ENCODE assay signal across 9 cellular contexts in the genomic region with DNA sequence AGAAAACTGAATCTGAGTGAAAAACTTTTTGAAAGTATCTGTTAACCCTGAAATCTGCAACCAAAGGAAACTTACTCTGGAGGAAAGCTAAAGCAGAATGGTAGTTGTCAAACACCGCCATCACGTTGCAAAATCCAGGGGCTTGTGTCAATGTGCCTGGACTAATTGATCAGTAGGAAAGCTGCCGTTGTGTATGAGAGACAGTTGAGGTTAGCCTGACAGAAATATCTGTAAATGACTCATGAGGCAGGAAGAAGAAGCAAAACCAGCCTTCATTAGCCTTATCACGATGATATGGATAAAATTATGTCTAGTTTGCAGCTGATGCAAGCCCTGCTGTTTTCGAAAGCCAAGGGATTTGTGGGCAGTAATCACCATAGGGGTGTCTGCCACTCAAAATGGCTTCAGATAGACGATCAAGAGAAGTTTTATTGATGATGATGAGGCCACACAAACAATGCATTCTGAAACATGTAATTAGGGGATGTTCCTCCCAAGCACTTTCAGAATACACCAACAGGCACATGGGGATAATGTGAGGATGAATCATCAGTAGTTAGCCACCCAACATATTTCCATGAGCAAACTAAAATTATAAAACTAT. TPM values are rescaled to one million over a fixed set of nuclear protein-coding genes. Genes with fewer than 3 reads are reported as not detected.
DNase-seq lines count a peak whose midpoint lies in the region; ATAC-seq lines count a peak whose summit lies in the region.
"Had no signal": no experiment of that assay in that cellular context is flagged by ENCODE, and none has a peak within 500 bp of the region (broad histone marks: within the 10 kb centered on the region; RNA-seq: fewer than 3 reads in every experiment).

No MANE protein-coding gene starts in this region.

- DNase-seq in Caki2 (ENCODE audit: low read depth) (peak; percentile 72), NCI-H2227 treated with DMSO at 0.1 percent for 48 hours (lab: John Stamatoyannopoulos, UW) (peak; percentile 68), adipocyte (ENCODE audit: low read depth) (peak; percentile 33), NCI-H526 treated with DMSO at 0.1 percent for 48 hours (lab: John Stamatoyannopoulos, UW) (no peak), SJCRH30 (no peak), hippocampal formation (lab: John Stamatoyannopoulos, UW) (no peak), NCI-H146 treated with DMSO at 0.1 percent for 48 hours (lab: John Stamatoyannopoulos, UW; ENCODE audit: unreplicated experiment) (no peak)
- DNase-seq in natural killer cell treated with Interleukin-12 subunit alpha and Interleukin-12 subunit beta and Interleukin-15 and Interleukin-18, amount 100 ng/mL, for 72 hours (ENCODE audit: low spot score), result no peak

- in situ Hi-C loops in Caki2 (cut with HindIII; ENCODE audit: low pct_unique_long_range_greater_than_20kb, low sequenced_read_pairs), result no loop called here

- peak overlapping the region; percentile 89 to 90 for H3K27ac Mint-ChIP-seq in natural killer cell treated with Interleukin-12 subunit alpha and Interleukin-12 subunit beta and Interleukin-15 and Interleukin-18, amount 100 ng/mL, for 72 hours

- H3K4me3 ChIP-seq in adipocyte (ENCODE audit: low read length) (no peak overlapping the region), SJCRH30 (no peak overlapping the region)

- H3K9me3 ChIP-seq in adipocyte (ENCODE audit: control insufficient read depth, low read length), result no peaks in the 10 kb centered on the region
- no peaks in the 10 kb centered on the region for H3K9me3 ChIP-seq in SJCRH30 (replicated peaks)

- H3K27me3 Mint-ChIP-seq in natural killer cell treated with Interleukin-12 subunit alpha and Interleukin-12 subunit beta and Interleukin-15 and Interleukin-18, amount 100 ng/mL, for 72 hours, result no peaks in the 10 kb centered on the region

- H3K27me3 ChIP-seq in adipocyte (replicated peaks; ENCODE audit: control insufficient read depth, insufficient read depth, low read length) (no peaks in the 10 kb centered on the region), SJCRH30 (no peaks in the 10 kb centered on the region; the same call in 1 of the 2 replicates)

- H3K36me3 ChIP-seq in adipocyte (ENCODE audit: control insufficient read depth, insufficient read depth, low read length, severe bottlenecking) (no peaks in the 10 kb centered on the region), SJCRH30 (no peaks in the 10 kb centered on the region)

- no peak overlapping the region for H3K9ac ChIP-seq in adipocyte (ENCODE audit: low read length)

- H3K27ac ChIP-seq in SJCRH30, result no peak overlapping the region

- H3K4me3 Mint-ChIP-seq in natural killer cell treated with Interleukin-12 subunit alpha and Interleukin-12 subunit beta and Interleukin-15 and Interleukin-18, amount 100 ng/mL, for 72 hours, result peak overlapping the region; percentile 73

- no peaks in the 10 kb centered on the region for H3K9me3 Mint-ChIP-seq in natural killer cell treated with Interleukin-12 subunit alpha and Interleukin-12 subunit beta and Interleukin-15 and Interleukin-18, amount 100 ng/mL, for 72 hours

- H3K4me1 Mint-ChIP-seq in natural killer cell treated with Interleukin-12 subunit alpha and Interleukin-12 subunit beta and Interleukin-15 and Interleukin-18, amount 100 ng/mL, for 72 hours (ENCODE audit: low read depth in 2 of 2), result peaks cover 56 to 57% of the 10 kb centered on the region in 2 donors

- peak; percentile 74 to 79 for ATAC-seq in natural killer cell treated with Interleukin-12 subunit alpha and Interleukin-12 subunit beta and Interleukin-15 and Interleukin-18, amount 100 ng/mL, for 72 hours

- H3K36me3 Mint-ChIP-seq in natural killer cell treated with Interleukin-12 subunit alpha and Interleukin-12 subunit beta and Interleukin-15 and Interleukin-18, amount 100 ng/mL, for 72 hours, result no peaks in the 10 kb centered on the region

- H3K4me1 ChIP-seq in adipocyte (ENCODE audit: control insufficient read depth, insufficient read depth, low read length) (peaks cover 27% of the 10 kb centered on the region), SJCRH30 (no peaks in the 10 kb centered on the region)

RNA-seq across cellular contexts. Expression of a gene that starts 8.9 kb away (rescaled TPM):
- total RNA-seq in Caki2 (2014; rRNA removed; shearing (Covaris generic); ENCODE audit: low replicate concordance), result not detected in 2 replicates
- total RNA-seq in natural killer cell treated with Interleukin-12 subunit alpha and Interleukin-12 subunit beta and Interleukin-15 and Interleukin-18, amount 100 ng/mL, for 72 hours, result not detected
- not detected in 2 replicates for total RNA-seq in SJCRH30 (2014; rRNA removed; shearing (Covaris generic))
- total RNA-seq: T-helper 2 cell treated with Interferon-gamma antibody and Interleukin-4, amounts not matched to agents 100 ng/mL and 5 ng/mL, for 36 hours had no signal

Comparison
In these comparisons a context has a peak if more than half of its experiments do, and no peak if none do; other contexts are left out.
1. DNase-seq: peak in Caki2 (single experiment), NCI-H2227 treated with DMSO at 0.1 percent for 48 hours (single experiment) and adipocyte (single experiment); none in natural killer cell treated with Interleukin-12 subunit alpha and Interleukin-12 subunit beta and Interleukin-15 and Interleukin-18, amount 100 ng/mL, for 72 hours (single experiment), NCI-H526 treated with DMSO at 0.1 percent for 48 hours (single experiment), SJCRH30 (0 of 2), hippocampal formation (0 of 2) and NCI-H146 treated with DMSO at 0.1 percent for 48 hours (single experiment).